In the genomic region with DNA sequence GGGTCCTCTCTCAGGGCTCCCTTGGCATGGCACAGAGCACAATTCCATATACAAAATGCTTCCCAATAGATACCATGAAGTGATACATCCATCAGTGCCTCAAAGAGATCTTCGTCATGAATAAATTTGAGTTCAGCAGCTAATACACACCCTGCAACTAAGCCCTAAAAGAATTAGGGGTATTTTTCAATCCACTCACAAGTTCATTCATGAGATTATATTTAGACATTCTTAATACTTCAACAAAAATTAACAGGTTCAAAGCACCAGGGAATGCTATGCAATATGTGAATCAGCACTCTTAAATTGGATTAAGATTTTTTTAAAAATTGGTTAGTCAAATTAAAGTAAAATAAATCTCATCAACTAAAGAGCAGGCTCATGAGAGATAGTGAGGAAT, we compare ENCODE assay signal across 35 cellular contexts.
"Had no signal": no experiment of that assay in that cellular context is flagged by ENCODE, and none has a peak within 500 bp of the region (broad histone marks: within the 10 kb centered on the region; RNA-seq: fewer than 3 reads in every experiment).

No MANE protein-coding gene starts in this region.

- DNase-seq: Karpas-422, Kasumi-1, KG1, MG63, MM.1S, MV-4-11, NCI-H1048, NCI-H1092, NCI-H1092 treated with DMSO at 0.1 percent for 48 hours, NCI-H1105, NCI-H1105 treated with DMSO at 0.1 percent for 48 hours, NCI-H1417, NCI-H1417 treated with DMSO at 0.1 percent for 48 hours, NCI-H1436, NCI-H1436 treated with DMSO at 0.1 percent for 48 hours, NCI-H146, NCI-H1694, NCI-H1694 treated with DMSO at 0.1 percent for 48 hours, NCI-H187, NCI-H187 treated with DMSO at 0.1 percent for 48 hours, NCI-H1930, NCI-H2029, NCI-H2029 treated with DMSO at 0.1 percent for 48 hours, NCI-H2081, NCI-H2081 treated with DMSO at 0.1 percent for 48 hours, NCI-H2107, NCI-H2171, NCI-H2171 treated with DMSO at 0.1 percent for 48 hours, NCI-H2227 treated with DMSO at 0.1 percent for 48 hours, NCI-H226, NCI-H345, NCI-H446, NCI-H446 treated with DMSO at 0.1 percent for 48 hours, NCI-H510A had no signal

- H3K4me2 ChIP-seq: KMS-11 had no signal

- H3K27me3 ChIP-seq: MG63 had no signal

- H3K4me3 ChIP-seq: MG63 had no signal

- H3K27ac ChIP-seq: KMS-11 had no signal

- H3K9ac ChIP-seq: KMS-11 had no signal
